ENCODE assay signal across 8 cellular contexts in the genomic region with DNA sequence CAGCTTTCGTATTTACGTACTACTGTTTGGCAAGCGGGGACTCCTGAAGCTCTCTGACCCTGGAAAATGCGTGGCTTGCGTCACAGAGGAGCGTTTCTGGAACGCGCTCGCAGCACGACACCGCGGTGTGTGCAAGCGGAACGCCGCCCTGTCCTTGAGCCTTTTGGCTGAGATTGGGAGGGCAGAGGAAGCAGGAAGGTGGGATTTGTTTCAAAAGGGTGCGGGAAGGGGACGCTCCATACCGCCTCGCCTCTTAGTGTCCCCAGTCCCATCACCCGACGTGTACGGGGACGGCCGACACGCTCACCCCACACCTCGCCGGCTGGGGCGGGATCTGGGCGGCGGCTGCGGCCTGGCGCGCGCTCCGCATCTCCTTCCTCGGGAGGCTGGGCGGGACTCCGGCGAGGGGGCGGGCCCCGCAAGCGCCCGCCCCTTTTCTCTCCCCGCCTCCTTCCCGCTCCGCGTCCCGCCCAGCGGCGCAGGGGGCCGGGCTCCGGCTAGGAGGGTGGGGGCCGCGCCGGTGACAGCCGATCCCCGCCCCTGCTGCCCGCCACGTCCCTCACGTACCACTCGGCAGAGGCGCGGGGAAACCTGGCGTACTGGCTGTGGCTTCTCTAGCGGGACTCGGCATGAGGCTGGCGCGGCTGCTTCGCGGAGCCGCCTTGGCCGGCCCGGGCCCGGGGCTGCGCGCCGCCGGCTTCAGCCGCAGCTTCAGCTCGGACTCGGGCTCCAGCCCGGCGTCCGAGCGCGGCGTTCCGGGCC. TPM values are rescaled to one million over a fixed set of nuclear protein-coding genes. Genes with fewer than 3 reads are reported as not detected.
DNase-seq lines count a peak whose midpoint lies in the region; ATAC-seq and TF ChIP-seq lines count a peak whose summit lies in the region.

Gene PDK1, plus strand, starts transcription at position 569 of the 762 bp plus-strand sequence. Its CDS starts 61 bp downstream, at position 630.

- WGBS in psoas muscle, 3 donors: 0 to 1% (median 0%) methylated on average over 42 to 87 of the region's 88 CpGs
- WGBS in urinary bladder: under 1% methylated on average over 88 of the region's 88 CpGs

- intact Hi-C loops in T-helper 1 cell treated with Interleukin-12 subunit alpha and Interleukin-12 subunit beta and Interleukin-4 antibody, amounts not matched to agents 30 ng/mL and 1 ng/mL, for 36 hours (cut with micrococcal nuclease): loop anchor here (1.0 to 10.0 kb wide), 17 partner anchors 59 to 1932 kb away; partner anchors contain the start of genes CDCA7, DCAF17, DLX2 and DYNC1I2
- intact Hi-C loops in left cardiac atrium (cut with DNase I): no loop called here
- intact Hi-C loops in psoas muscle (cut with DNase I): no loop called here

- ATAC-seq in HG02852 (IDR thresholded peaks at IDR 0.05; ENCODE audit: unreplicated experiment) (peak; percentile 89), left cardiac atrium (peak; percentile 97 to 98), psoas muscle (peak; percentile 97 to 98 (median 98))

- H3K4me3 ChIP-seq in psoas muscle: peak within 1 kb of the TSS; percentile 85
- peak within 1 kb of the TSS; percentile 71 for H3K4me3 ChIP-seq in urinary bladder (ENCODE audit: low read depth, low read length)

- DNase-seq in GM13977 (ENCODE audit: low spot score): peak; percentile 98
- peak; percentile 51 for DNase-seq in NCI-H146 treated with DMSO at 0.1 percent for 48 hours (lab: John Stamatoyannopoulos, UW; ENCODE audit: unreplicated experiment)
- DNase-seq in amniotic stem cell (lab: John Stamatoyannopoulos, UW): peak; percentile 88
- peak; percentile 90 for DNase-seq in left cardiac atrium
- DNase-seq in psoas muscle: peak; percentile 88 to 93

- H3K27ac ChIP-seq in psoas muscle (peak within 1 kb of the TSS; percentile 91), urinary bladder (ENCODE audit: low read depth) (peak within 1 kb of the TSS; percentile 88)

- in situ Hi-C loops in GM13977 (cut with MboI; ENCODE audit: low pct_unique_long_range_greater_than_20kb, low sequenced_read_pairs, unreplicated experiment): no loop called here

- H3K36me3 ChIP-seq in psoas muscle (ENCODE audit: insufficient read depth in 1 of 2, low read depth in 1 of 2) (no peaks in the 10 kb centered on the region), urinary bladder (ENCODE audit: insufficient read depth) (no peaks in the 10 kb centered on the region)

- no peaks in the 10 kb centered on the region for H3K9me3 ChIP-seq in psoas muscle

- peaks cover 8% of the 10 kb centered on the region for H3K4me1 ChIP-seq in psoas muscle
- no peaks in the 10 kb centered on the region for H3K4me1 ChIP-seq in urinary bladder (ENCODE audit: insufficient read depth)

- no peaks in the 10 kb centered on the region for H3K27me3 ChIP-seq in psoas muscle (ENCODE audit: insufficient read depth in 3 of 3, low read length in 2 of 3)

- TF ChIP-seq CTCF in GM13977 (IDR thresholded peaks at IDR 0.05; ENCODE audit: extremely low read depth, insufficient read depth, missing control alignments): no peak
- no peak for TF ChIP-seq CTCF in psoas muscle (IDR thresholded peaks at IDR 0.05)

RNA-seq across cellular contexts. Expression of gene PDK1, which starts in this region (rescaled TPM):
- 22.0 and 26.0 TPM in 2 replicates for total RNA-seq in T-helper 1 cell treated with Interleukin-12 subunit alpha and Interleukin-12 subunit beta and Interleukin-4 antibody, amounts not matched to agents 30 ng/mL and 1 ng/mL, for 36 hours
- 10 to 100 TPM; 24.9 to 48.4 TPM for total RNA-seq in left cardiac atrium
- 10 to 100 TPM in 3 of 4 donors, 1 to 10 TPM in 1; 9.8 to 20.4 (median 11.0) TPM for total RNA-seq in psoas muscle
- polyA plus RNA-seq in psoas muscle: 1 to 10 TPM; 3.3 to 4.0 (median 4.0) TPM
- 17.7 TPM for total RNA-seq in urinary bladder
- polyA plus RNA-seq in urinary bladder: 4.4 TPM

Comparison
In these comparisons a context has a peak if more than half of its experiments do, and no peak if none do; other contexts are left out.
1. Peak in every context shown above with its lines: DNase-seq, ATAC-seq, H3K4me3 ChIP-seq and H3K27ac ChIP-seq.